Comparison of ENCODE assay signal across 2 cellular contexts in the genomic region with DNA sequence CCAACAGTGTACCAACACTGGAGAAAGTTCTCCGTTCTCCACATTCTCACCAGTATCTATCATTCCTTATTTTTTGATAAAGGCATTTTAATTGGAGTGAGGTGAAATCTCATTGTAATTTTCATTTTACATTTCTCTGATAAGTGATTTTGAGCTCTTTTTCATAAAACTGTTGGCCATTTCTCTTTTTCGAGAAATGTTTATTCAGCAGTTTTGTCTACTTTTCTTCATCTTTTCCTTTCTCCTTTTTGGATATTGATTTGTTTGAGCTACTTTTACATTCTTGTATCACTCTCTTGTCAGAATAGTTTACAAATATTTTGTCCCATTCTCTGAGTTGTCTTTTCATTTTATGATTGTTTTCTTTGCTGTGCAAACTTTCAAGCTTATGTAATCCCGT.
A peak's percentile ranks its signal among the peaks of the same experiment; 100 is the strongest.
TF ChIP-seq lines count a peak whose summit lies in the region.

No MANE protein-coding gene starts in this region.

TF ChIP-seq in HepG2, 621 proteins besides CTCF, POLR2A, EP300 and RAD21:
- TF ChIP-seq, protein P1, sequence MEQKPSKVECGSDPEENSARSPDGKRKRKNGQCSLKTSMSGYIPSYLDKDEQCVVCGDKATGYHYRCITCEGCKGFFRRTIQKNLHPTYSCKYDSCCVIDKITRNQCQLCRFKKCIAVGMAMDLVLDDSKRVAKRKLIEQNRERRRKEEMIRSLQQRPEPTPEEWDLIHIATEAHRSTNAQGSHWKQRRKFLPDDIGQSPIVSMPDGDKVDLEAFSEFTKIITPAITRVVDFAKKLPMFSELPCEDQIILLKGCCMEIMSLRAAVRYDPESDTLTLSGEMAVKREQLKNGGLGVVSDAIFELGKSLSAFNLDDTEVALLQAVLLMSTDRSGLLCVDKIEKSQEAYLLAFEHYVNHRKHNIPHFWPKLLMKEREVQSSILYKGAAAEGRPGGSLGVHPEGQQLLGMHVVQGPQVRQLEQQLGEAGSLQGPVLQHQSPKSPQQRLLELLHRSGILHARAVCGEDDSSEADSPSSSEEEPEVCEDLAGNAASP (CRISPR knock-in tag; IDR thresholded peaks at IDR 0.05; ENCODE audit: borderline replicate concordance) = no peak
- TF ChIP-seq MAFK (conservative IDR thresholded peaks at IDR 0.05 in 1 of 2, IDR thresholded peaks at IDR 0.05 in 1 of 2; ENCODE audit: low read length in 2 of 2) = peak; percentile 72 to 83
- peak; percentile 75 for TF ChIP-seq MAFF (IDR thresholded peaks at IDR 0.05; ENCODE audit: low read depth, low read length)
- TF ChIP-seq ZBTB8A (CRISPR knock-in tag; IDR thresholded peaks at IDR 0.05; ENCODE audit: borderline replicate concordance, low read depth) = no peak

TF ChIP-seq in K562, 482 proteins besides CTCF, POLR2A, EP300 and RAD21 (continued from another document):
- TF ChIP-seq, protein P2, sequence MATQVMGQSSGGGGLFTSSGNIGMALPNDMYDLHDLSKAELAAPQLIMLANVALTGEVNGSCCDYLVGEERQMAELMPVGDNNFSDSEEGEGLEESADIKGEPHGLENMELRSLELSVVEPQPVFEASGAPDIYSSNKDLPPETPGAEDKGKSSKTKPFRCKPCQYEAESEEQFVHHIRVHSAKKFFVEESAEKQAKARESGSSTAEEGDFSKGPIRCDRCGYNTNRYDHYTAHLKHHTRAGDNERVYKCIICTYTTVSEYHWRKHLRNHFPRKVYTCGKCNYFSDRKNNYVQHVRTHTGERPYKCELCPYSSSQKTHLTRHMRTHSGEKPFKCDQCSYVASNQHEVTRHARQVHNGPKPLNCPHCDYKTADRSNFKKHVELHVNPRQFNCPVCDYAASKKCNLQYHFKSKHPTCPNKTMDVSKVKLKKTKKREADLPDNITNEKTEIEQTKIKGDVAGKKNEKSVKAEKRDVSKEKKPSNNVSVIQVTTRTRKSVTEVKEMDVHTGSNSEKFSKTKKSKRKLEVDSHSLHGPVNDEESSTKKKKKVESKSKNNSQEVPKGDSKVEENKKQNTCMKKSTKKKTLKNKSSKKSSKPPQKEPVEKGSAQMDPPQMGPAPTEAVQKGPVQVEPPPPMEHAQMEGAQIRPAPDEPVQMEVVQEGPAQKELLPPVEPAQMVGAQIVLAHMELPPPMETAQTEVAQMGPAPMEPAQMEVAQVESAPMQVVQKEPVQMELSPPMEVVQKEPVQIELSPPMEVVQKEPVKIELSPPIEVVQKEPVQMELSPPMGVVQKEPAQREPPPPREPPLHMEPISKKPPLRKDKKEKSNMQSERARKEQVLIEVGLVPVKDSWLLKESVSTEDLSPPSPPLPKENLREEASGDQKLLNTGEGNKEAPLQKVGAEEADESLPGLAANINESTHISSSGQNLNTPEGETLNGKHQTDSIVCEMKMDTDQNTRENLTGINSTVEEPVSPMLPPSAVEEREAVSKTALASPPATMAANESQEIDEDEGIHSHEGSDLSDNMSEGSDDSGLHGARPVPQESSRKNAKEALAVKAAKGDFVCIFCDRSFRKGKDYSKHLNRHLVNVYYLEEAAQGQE (CRISPR knock-in tag; IDR thresholded peaks at IDR 0.05; ENCODE audit: low read depth) = no peak
- TF ChIP-seq ETV6 (IDR thresholded peaks at IDR 0.05; ENCODE audit: borderline replicate concordance in 1 of 2, low read depth in 2 of 2, low read length in 1 of 2) (no peak), ETV6 (CRISPR knock-in tag; IDR thresholded peaks at IDR 0.05; ENCODE audit: borderline replicate concordance) (no peak), MECOM (CRISPR knock-in tag; IDR thresholded peaks at IDR 0.05) (no peak), ZNF184 (CRISPR knock-in tag; IDR thresholded peaks at IDR 0.05) (no peak), SMARCA4 (IDR thresholded peaks at IDR 0.05) (no peak), BMI1 (IDR thresholded peaks at IDR 0.05; ENCODE audit: low read length) (no peak), HDGF (IDR thresholded peaks at IDR 0.05) (no peak), MAFK (IDR thresholded peaks at IDR 0.05; ENCODE audit: low read length) (peak; percentile 38; the same call in 1 of the 2 replicates), MAFG (tag; conservative IDR thresholded peaks at IDR 0.05) (peak; percentile 64), NFATC3 (IDR thresholded peaks at IDR 0.05) (no peak), C11orf30 (IDR thresholded peaks at IDR 0.05; ENCODE audit: low read depth) (peak; percentile 67), MAFF (IDR thresholded peaks at IDR 0.05; ENCODE audit: low read length) (0 out of 2 replicates have a peak, but pooled peaks have one; percentile 44), HMGN3 (IDR thresholded peaks at IDR 0.05; ENCODE audit: borderline replicate concordance, extremely low read depth, insufficient read length, low read depth, low read length) (no peak)
